ENCODE assay signal across 14 cellular contexts in the genomic region with DNA sequence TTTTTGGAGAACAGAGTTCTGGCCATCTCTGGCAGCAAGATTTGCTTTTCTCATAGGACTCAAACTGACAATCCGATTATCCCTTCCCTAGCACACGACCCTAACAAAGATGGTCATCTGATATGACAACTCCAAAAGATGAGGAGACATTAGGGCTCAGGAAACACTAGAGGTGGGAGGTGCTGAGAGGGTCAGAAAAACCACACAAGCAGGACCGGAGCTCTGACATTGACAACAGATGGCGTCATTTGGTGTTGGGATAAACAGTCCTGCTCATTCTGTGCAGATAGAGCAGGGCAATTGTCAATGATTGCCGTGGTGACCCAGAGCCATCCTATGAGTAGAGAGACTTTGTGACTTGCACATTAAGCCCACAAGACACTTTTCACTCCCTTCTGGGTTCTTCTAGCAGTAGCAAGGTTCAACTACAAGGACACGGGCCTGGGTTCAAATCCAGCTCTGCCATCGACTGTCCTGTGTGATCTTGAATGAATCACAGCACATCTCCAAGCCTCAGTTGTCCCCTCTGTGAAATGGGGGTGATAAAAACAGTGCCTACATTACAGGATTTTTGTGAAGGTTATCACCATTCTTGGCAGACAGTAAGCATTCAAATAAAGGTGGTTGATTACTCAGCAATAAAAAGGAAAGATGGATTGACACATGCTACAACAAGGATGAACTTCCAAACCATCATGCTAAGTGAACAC. TPM values are rescaled to one million over a fixed set of nuclear protein-coding genes. Genes with fewer than 3 reads are reported as not detected.
DNase-seq lines count a peak whose midpoint lies in the region; ATAC-seq and TF ChIP-seq lines count a peak whose summit lies in the region.
"Had no signal": no experiment of that assay in that cellular context is flagged by ENCODE, and none has a peak within 500 bp of the region (broad histone marks: within the 10 kb centered on the region; RNA-seq: fewer than 3 reads in every experiment).

No MANE protein-coding gene starts in this region.

- no peak overlapping the region for H4K91ac ChIP-seq in mesenchymal stem cell (ENCODE audit: low read length)

- peak overlapping the region in 1 of 2 experiments; percentile 21 for H3K18ac ChIP-seq in mesenchymal stem cell (ENCODE audit: low read depth in 1 of 2, low read length in 2 of 2)

- H2BK15ac ChIP-seq in mesenchymal stem cell (ENCODE audit: low read depth, poor library complexity, severe bottlenecking) = peak overlapping the region; percentile 12

- H3K4me3 Mint-ChIP-seq in natural killer cell treated with Interleukin-12 subunit alpha and Interleukin-12 subunit beta and Interleukin-15 and Interleukin-18, amount 100 ng/mL, for 72 hours = no peak overlapping the region
- H3K4me3 Mint-ChIP-seq in natural killer cell (no peak overlapping the region), brain (no peak overlapping the region), glutamatergic neuron (ENCODE audit: unreplicated experiment) (no peak overlapping the region)

- peak overlapping the region; percentile 10 for H2AK5ac ChIP-seq in mesenchymal stem cell (ENCODE audit: low read length, severe bottlenecking)

- H3K4me1 ChIP-seq in mesenchymal stem cell (ENCODE audit: control insufficient read depth, insufficient read depth, low read depth, low read length) = peaks cover 20% of the 10 kb centered on the region

- no peaks in the 10 kb centered on the region for H3K36me3 Mint-ChIP-seq in natural killer cell treated with Interleukin-12 subunit alpha and Interleukin-12 subunit beta and Interleukin-15 and Interleukin-18, amount 100 ng/mL, for 72 hours
- H3K36me3 Mint-ChIP-seq in natural killer cell (no peaks in the 10 kb centered on the region), brain (no peaks in the 10 kb centered on the region), glutamatergic neuron (ENCODE audit: unreplicated experiment) (no peaks in the 10 kb centered on the region)

- DNase-seq in natural killer cell treated with Interleukin-12 subunit alpha and Interleukin-12 subunit beta and Interleukin-15 and Interleukin-18, amount 100 ng/mL, for 72 hours (ENCODE audit: low spot score) = peak; percentile 26
- DNase-seq in natural killer cell (no peak), mesenchymal stem cell (peak; percentile 94), GF-D8 (lab: John Stamatoyannopoulos, UW) (no peak), NCI-H2081 treated with DMSO at 0.1 percent for 48 hours (lab: John Stamatoyannopoulos, UW) (no peak), NCI-H1048 (lab: John Stamatoyannopoulos, UW) (no peak), glutamatergic neuron (no peak)
- DNase-seq: activated T-cell treated with anti-CD3 and anti-CD28 coated beads for 4 hours; DMS79; left lung; stimulated activated CD4-positive, alpha-beta T cell treated with anti-CD3 and anti-CD28 coated beads, Interleukin-12 subunit alpha, Interleukin-12 subunit beta, amount 100 ng/mL, for 4 hours had no signal

- H3K4me1 Mint-ChIP-seq in natural killer cell treated with Interleukin-12 subunit alpha and Interleukin-12 subunit beta and Interleukin-15 and Interleukin-18, amount 100 ng/mL, for 72 hours (ENCODE audit: low read depth in 2 of 2) = peaks cover 12 to 16% of the 10 kb centered on the region in 2 donors
- H3K4me1 Mint-ChIP-seq in natural killer cell = peaks cover 4 to 6% of the 10 kb centered on the region in 2 donors
- H3K4me1 Mint-ChIP-seq in brain = peaks cover 27% of the 10 kb centered on the region
- H3K4me1 Mint-ChIP-seq in glutamatergic neuron (ENCODE audit: low read depth, unreplicated experiment) = peaks cover 11% of the 10 kb centered on the region

- H3K27ac Mint-ChIP-seq in natural killer cell treated with Interleukin-12 subunit alpha and Interleukin-12 subunit beta and Interleukin-15 and Interleukin-18, amount 100 ng/mL, for 72 hours = no peak overlapping the region
- H3K27ac Mint-ChIP-seq in natural killer cell = no peak overlapping the region
- H3K27ac Mint-ChIP-seq in brain = peak overlapping the region in 3 of 5 experiments; percentile 19 to 50 (median 29)
- H3K27ac Mint-ChIP-seq in glutamatergic neuron (ENCODE audit: unreplicated experiment) = no peak overlapping the region

- no peaks in the 10 kb centered on the region for H3K36me3 ChIP-seq in mesenchymal stem cell (ENCODE audit: control insufficient read depth in 1 of 2, insufficient read depth in 2 of 2, low read depth in 1 of 2, low read length in 2 of 2)
- H3K36me3 ChIP-seq: left lung, neutrophil had no signal

- H3K9me3 Mint-ChIP-seq in natural killer cell treated with Interleukin-12 subunit alpha and Interleukin-12 subunit beta and Interleukin-15 and Interleukin-18, amount 100 ng/mL, for 72 hours = no peaks in the 10 kb centered on the region
- H3K9me3 Mint-ChIP-seq in natural killer cell (no peaks in the 10 kb centered on the region), brain (no peaks in the 10 kb centered on the region), glutamatergic neuron (ENCODE audit: unreplicated experiment) (no peaks in the 10 kb centered on the region)

- H3K9me3 ChIP-seq in mesenchymal stem cell (ENCODE audit: control insufficient read depth, low read length) = no peaks in the 10 kb centered on the region
- H3K9me3 ChIP-seq: left lung, neutrophil had no signal

- peaks cover 6 to 25% of the 10 kb centered on the region in 2 donors for H3K27me3 Mint-ChIP-seq in natural killer cell treated with Interleukin-12 subunit alpha and Interleukin-12 subunit beta and Interleukin-15 and Interleukin-18, amount 100 ng/mL, for 72 hours
- H3K27me3 Mint-ChIP-seq in natural killer cell (ENCODE audit: low read depth in 2 of 2) (peaks cover 2 to 16% of the 10 kb centered on the region in 2 donors), brain (peaks cover 8% of the 10 kb centered on the region), glutamatergic neuron (ENCODE audit: unreplicated experiment) (peaks cover 3% of the 10 kb centered on the region)

- no peak for TF ChIP-seq CTCF in natural killer cell (IDR thresholded peaks at IDR 0.05)
- no peak for TF ChIP-seq CTCF in brain (conservative IDR thresholded peaks at IDR 0.05)
- no peak for TF ChIP-seq CTCF in glutamatergic neuron (IDR thresholded peaks at IDR 0.05; ENCODE audit: partially characterized antibody, unreplicated experiment)

- H3K27me3 ChIP-seq in mesenchymal stem cell (ENCODE audit: control insufficient read depth in 1 of 2, insufficient read depth in 1 of 2, low read length in 2 of 2) = no peaks in the 10 kb centered on the region
- H3K27me3 ChIP-seq: left lung had no signal

- H3K4me2 ChIP-seq in mesenchymal stem cell (ENCODE audit: low read length, poor library complexity, severe bottlenecking) = no peak overlapping the region

- no peak overlapping the region for H2BK120ac ChIP-seq in mesenchymal stem cell (ENCODE audit: low read depth, low read length)

- H4K8ac ChIP-seq in mesenchymal stem cell (ENCODE audit: low read length) = peak overlapping the region; percentile 39

- intact Hi-C loops in natural killer cell (cut with micrococcal nuclease) = no loop called here

- H3K14ac ChIP-seq in mesenchymal stem cell (ENCODE audit: low read length in 2 of 2) = no peak overlapping the region

- ATAC-seq in natural killer cell treated with Interleukin-12 subunit alpha and Interleukin-12 subunit beta and Interleukin-15 and Interleukin-18, amount 100 ng/mL, for 72 hours = no peak
- ATAC-seq in natural killer cell = no peak
- ATAC-seq: left lung had no signal

- no peaks in the 10 kb centered on the region for H3K79me1 ChIP-seq in mesenchymal stem cell (replicated peaks; ENCODE audit: low read length, poor library complexity, severe bottlenecking)

- H2BK12ac ChIP-seq in mesenchymal stem cell (ENCODE audit: low read length in 2 of 2) = no peak overlapping the region

- no peak overlapping the region for H3K23ac ChIP-seq in mesenchymal stem cell (ENCODE audit: low read length in 2 of 2)

- H2AFZ ChIP-seq in mesenchymal stem cell (ENCODE audit: low read depth, low read length) = no peak overlapping the region

- H3K4ac ChIP-seq in mesenchymal stem cell (ENCODE audit: low read depth in 1 of 2, low read length in 2 of 2) = no peak overlapping the region

- H3K4me3 ChIP-seq in mesenchymal stem cell (ENCODE audit: insufficient read depth in 1 of 2, low read depth in 1 of 2, low read length in 2 of 2) = no peak overlapping the region
- H3K4me3 ChIP-seq: left lung, SK-N-MC had no signal

- H3K9ac ChIP-seq in mesenchymal stem cell (ENCODE audit: low read length) = peak overlapping the region; percentile 64

- WGBS in mesenchymal stem cell = 2% methylated on average over 4 of the region's 7 CpGs

- H2BK5ac ChIP-seq in mesenchymal stem cell (ENCODE audit: low read depth, low read length, poor library complexity, severe bottlenecking) = no peak overlapping the region

- H3K27ac ChIP-seq in mesenchymal stem cell (ENCODE audit: low read length, poor library complexity, severe bottlenecking) = no peak overlapping the region
- H3K27ac ChIP-seq: left lung, neutrophil, SK-N-MC had no signal

RNA-seq across cellular contexts. Expression of a gene that starts 6.4 kb away (rescaled TPM):
- 1 to 10 TPM in 1 of 2 donors, under 1 TPM in 1; 0.81 to 2.4 TPM for total RNA-seq in natural killer cell treated with Interleukin-12 subunit alpha and Interleukin-12 subunit beta and Interleukin-15 and Interleukin-18, amount 100 ng/mL, for 72 hours
- total RNA-seq in natural killer cell = under 1 TPM in 2 of 3 donors, not detected in 1; 0.33 TPM
- 34.7 TPM for polyA plus RNA-seq in brain (ENCODE audit: insufficient read depth, low read depth, low replicate concordance)
- 537 TPM for polyA plus RNA-seq in mesenchymal stem cell (2013, experiment 1 of 2)
- 530 TPM for polyA plus RNA-seq in mesenchymal stem cell (2013, experiment 2 of 2)
- total RNA-seq in glutamatergic neuron (ENCODE audit: unreplicated experiment) = not detected

Comparison
In these comparisons a context has a peak if more than half of its experiments do, and no peak if none do; other contexts are left out.
1. DNase-seq: peak in natural killer cell treated with Interleukin-12 subunit alpha and Interleukin-12 subunit beta and Interleukin-15 and Interleukin-18, amount 100 ng/mL, for 72 hours (single experiment) and mesenchymal stem cell (single experiment); none in natural killer cell (single experiment), GF-D8 (single experiment), NCI-H2081 treated with DMSO at 0.1 percent for 48 hours (single experiment), NCI-H1048 (single experiment) and glutamatergic neuron (single experiment).
2. H3K27ac Mint-ChIP-seq: peak in brain (3 of 5); none in natural killer cell treated with Interleukin-12 subunit alpha and Interleukin-12 subunit beta and Interleukin-15 and Interleukin-18, amount 100 ng/mL, for 72 hours (0 of 2), natural killer cell (0 of 2) and glutamatergic neuron (single experiment).